Comparison of ENCODE assay signal across 8 cellular contexts in genomic region chr2:3223080-3223923, GRCh38.
DNase-seq lines count a peak whose midpoint lies in the region; ATAC-seq and TF ChIP-seq lines count a peak whose summit lies in the region.

No MANE protein-coding gene starts in this region.

- no peaks in the 10 kb centered on the region for H3K4me1 ChIP-seq in tibial artery

- TF ChIP-seq POLR2A in GM18505 (IDR thresholded peaks at IDR 0.05; ENCODE audit: borderline replicate concordance, extremely low read depth, insufficient read depth, insufficient read length), result peak; percentile 50

- H3K4me3 ChIP-seq in choroid plexus epithelial cell (ENCODE audit: low read depth, low read length) (no peak overlapping the region), tibial artery (no peak overlapping the region)

- H3K27me3 ChIP-seq in tibial artery, result no peaks in the 10 kb centered on the region

- intact Hi-C loops in tibial artery (cut with DNase I; ENCODE audit: low total_unique reads), result no loop called here

- ATAC-seq in GM18505 (IDR thresholded peaks at IDR 0.05; ENCODE audit: unreplicated experiment), result peak; percentile 88
- ATAC-seq in HG02870 (IDR thresholded peaks at IDR 0.05; ENCODE audit: unreplicated experiment), result peak; percentile 93
- ATAC-seq in activated CD4-positive, CD25-positive, alpha-beta regulatory T cell treated with anti-CD3 and anti-CD28 coated beads, Interleukin-2, amount 50 U/mL, for 24 hours, result peak; percentile 96

- no peaks in the 10 kb centered on the region for H3K36me3 ChIP-seq in tibial artery

- peaks cover 0 to 43% (median 10%) of the 10 kb centered on the region in 3 donors for H3K9me3 ChIP-seq in tibial artery

- TF ChIP-seq CTCF in choroid plexus epithelial cell (conservative IDR thresholded peaks at IDR 0.05; ENCODE audit: low read depth, low read length) (no peak), tibial artery (IDR thresholded peaks at IDR 0.05) (no peak)

- H3K27ac ChIP-seq in tibial artery, result no peak overlapping the region

- peak; percentile 63 for DNase-seq in choroid plexus epithelial cell (ENCODE audit: low read depth)
- DNase-seq in stimulated activated CD4-positive, alpha-beta T cell treated with anti-CD3 and anti-CD28 coated beads, TNF-alpha, amount 100 ng/mL, for 1 hour (ENCODE audit: low read depth in 3 of 3, low spot score in 1 of 3), result peak; percentile 17 to 61 (median 22)
- no peak for DNase-seq in pons (ENCODE audit: low spot score)
- no peak for DNase-seq in tibial artery
- no peak for DNase-seq in NCI-H526 treated with DMSO at 0.1 percent for 48 hours (lab: John Stamatoyannopoulos, UW)

Comparison
In these comparisons a context has a peak if more than half of its experiments do, and no peak if none do; other contexts are left out.
1. DNase-seq: peak in choroid plexus epithelial cell (single experiment) and stimulated activated CD4-positive, alpha-beta T cell treated with anti-CD3 and anti-CD28 coated beads, TNF-alpha, amount 100 ng/mL, for 1 hour (3 of 3); none in pons (single experiment), tibial artery (0 of 2) and NCI-H526 treated with DMSO at 0.1 percent for 48 hours (single experiment).
2. Peak in every context shown above with its lines, with median percentiles within 50 percentile points of each other: ATAC-seq.